Comparison of ENCODE assay signal across 20 cellular contexts in genomic region chr22:26313291-26313690, GRCh38.
DNase-seq lines count a peak whose midpoint lies in the region; ATAC-seq and TF ChIP-seq lines count a peak whose summit lies in the region.
"Had no signal": no experiment of that assay in that cellular context is flagged by ENCODE, and none has a peak within 500 bp of the region (broad histone marks: within the 10 kb centered on the region; RNA-seq: fewer than 3 reads in every experiment).

No MANE protein-coding gene starts in this region.

- POLR2A ChIA-PET in HEK293 (lab: Yijun Ruan, JAX), result no interaction called here

- WGBS in endodermal cell (ENCODE audit: insufficient coverage in 1 of 2, insufficient read length in 1 of 2), 2 experiments, result 75 to 96% methylated on average over 4 to 7 of the region's 7 CpGs
- WGBS in stomach, 5 donors, result 46 to 61% (median 58%) methylated on average over 6 to 7 of the region's 7 CpGs

- H3K79me2 ChIP-seq in GM23338 (replicated peaks; ENCODE audit: insufficient read depth), result no peaks in the 10 kb centered on the region

- H2AFZ ChIP-seq in GM23338, result no peak overlapping the region

- H3K4me2 ChIP-seq in GM23338, result no peak overlapping the region
- H3K4me2 ChIP-seq: A549; BLaER1 treated with 17β-estradiol and CSF1 and Interleukin-3, amounts not matched to agents 10 nM and 100 nM had no signal

- intact Hi-C loops in stomach (cut with DNase I; ENCODE audit: low total_unique reads), result no loop called here

- H3K9me3 ChIP-seq in HEK293 (ENCODE audit: control insufficient read depth, insufficient read depth, low read depth, low read length) (no peaks in the 10 kb centered on the region), endodermal cell (ENCODE audit: control insufficient read depth, low read length) (no peaks in the 10 kb centered on the region), stomach (no peaks in the 10 kb centered on the region)
- H3K9me3 ChIP-seq: A549; BLaER1 treated with 17β-estradiol and CSF1 and Interleukin-3, amounts not matched to agents 10 nM and 100 nM; Caco-2 had no signal

- ATAC-seq in GM23338 (no peak), HG03045 (IDR thresholded peaks at IDR 0.05; ENCODE audit: unreplicated experiment) (no peak)
- ATAC-seq: A549; CD8-positive, alpha-beta T cell had no signal

- DNase-seq in GM23338 (ENCODE audit: low spot score), result no peak
- peak; percentile 5 for DNase-seq in NCI-H69 (lab: John Stamatoyannopoulos, UW)
- DNase-seq in endodermal cell, result peak; percentile 46
- no peak for DNase-seq in substantia nigra (lab: John Stamatoyannopoulos, UW)
- no peak for DNase-seq in stomach
- no peak for DNase-seq in NCI-H2081 treated with DMSO at 0.1 percent for 48 hours (lab: John Stamatoyannopoulos, UW)
- DNase-seq: AML-193; Caco-2; Calu3; CD4-positive, alpha-beta T cell; CD8-positive, alpha-beta T cell; DMS79 treated with DMSO at 0.1 percent for 48 hours; GF-D8 had no signal

- no peaks in the 10 kb centered on the region for H3K9me2 ChIP-seq in GM23338 (ENCODE audit: insufficient read depth)

- no peak for TF ChIP-seq CTCF in GM23338 (conservative IDR thresholded peaks at IDR 0.05; ENCODE audit: low read depth in 2 of 2)
- no peak for TF ChIP-seq CTCF in HEK293 (tag by site-specific recombination; IDR thresholded peaks at IDR 0.05)
- no peak for TF ChIP-seq CTCF in endodermal cell (conservative IDR thresholded peaks at IDR 0.05)
- TF ChIP-seq CTCF in stomach (IDR thresholded peaks at IDR 0.05), result no peak

- no peaks in the 10 kb centered on the region for H3K36me3 Mint-ChIP-seq in GM23338 (ENCODE audit: low read depth)
- H3K36me3 Mint-ChIP-seq in endodermal cell (ENCODE audit: low read depth), result peaks cover 12% of the 10 kb centered on the region
- H3K36me3 Mint-ChIP-seq: CD8-positive, alpha-beta T cell had no signal

- H3K4me3 Mint-ChIP-seq in GM23338 (no peak overlapping the region), endodermal cell (no peak overlapping the region)
- H3K4me3 Mint-ChIP-seq: B cell; CD4-positive, alpha-beta T cell; CD8-positive, alpha-beta T cell had no signal

- peaks cover 2% of the 10 kb centered on the region; the same call in 1 of the 3 replicates for H3K4me1 Mint-ChIP-seq in GM23338
- no peaks in the 10 kb centered on the region for H3K4me1 Mint-ChIP-seq in endodermal cell
- H3K4me1 Mint-ChIP-seq: B cell had no signal

- H3K27ac Mint-ChIP-seq in GM23338, result no peak overlapping the region
- H3K27ac Mint-ChIP-seq in endodermal cell, result no peak overlapping the region
- H3K27ac Mint-ChIP-seq: B cell; CD4-positive, alpha-beta T cell; CD8-positive, alpha-beta T cell had no signal

- H4K20me1 ChIP-seq in GM23338 (replicated peaks; ENCODE audit: insufficient read depth), result no peaks in the 10 kb centered on the region
- H4K20me1 ChIP-seq: BLaER1 treated with 17β-estradiol and CSF1 and Interleukin-3, amounts not matched to agents 10 nM and 100 nM had no signal

- H3F3A ChIP-seq in GM23338 (replicated peaks; ENCODE audit: low read depth), result no peaks in the 10 kb centered on the region

- no peak overlapping the region for H3K9ac ChIP-seq in endodermal cell (ENCODE audit: extremely low read depth, low read length, poor library complexity, severe bottlenecking)
- H3K9ac ChIP-seq: BLaER1 treated with 17β-estradiol and CSF1 and Interleukin-3, amounts not matched to agents 10 nM and 100 nM had no signal

- TF ChIP-seq POLR2A in stomach (IDR thresholded peaks at IDR 0.05), result no peak

- H3K4me3 ChIP-seq in GM23338, result no peak overlapping the region
- H3K4me3 ChIP-seq in HEK293 (ENCODE audit: low read depth, low read length), result no peak overlapping the region
- no peak overlapping the region for H3K4me3 ChIP-seq in endodermal cell (ENCODE audit: low read length)
- no peak overlapping the region for H3K4me3 ChIP-seq in stomach
- H3K4me3 ChIP-seq: A549; BLaER1 treated with 17β-estradiol and CSF1 and Interleukin-3, amounts not matched to agents 10 nM and 100 nM had no signal

- H3K36me3 ChIP-seq in GM23338 (ENCODE audit: insufficient read depth) (no peaks in the 10 kb centered on the region), HEK293 (ENCODE audit: control insufficient read depth in 2 of 2, insufficient read depth in 1 of 2, low read length in 2 of 2) (no peaks in the 10 kb centered on the region), endodermal cell (ENCODE audit: control insufficient read depth, insufficient read depth, low read length) (no peaks in the 10 kb centered on the region), stomach (no peaks in the 10 kb centered on the region)
- H3K36me3 ChIP-seq: BLaER1 treated with 17β-estradiol and CSF1 and Interleukin-3, amounts not matched to agents 10 nM and 100 nM had no signal

- CTCF ChIA-PET in HEK293 (lab: Yijun Ruan, JAX), result interaction anchor here (0.6 to 1.2 kb wide), 5 partner anchors 16 to 980 kb away, joined by 3 to 4 read pairs (median 3); no protein-coding TSS in a partner anchor

- H3K9me3 Mint-ChIP-seq in GM23338 (no peaks in the 10 kb centered on the region; the same call in 2 of the 3 replicates), endodermal cell (no peaks in the 10 kb centered on the region)
- H3K9me3 Mint-ChIP-seq: CD4-positive, alpha-beta T cell; CD8-positive, alpha-beta T cell had no signal

- H3K27me3 ChIP-seq in GM23338 (ENCODE audit: insufficient read depth), result no peaks in the 10 kb centered on the region
- H3K27me3 ChIP-seq in endodermal cell (ENCODE audit: control insufficient read depth, insufficient read depth, low read length, poor library complexity, severe bottlenecking), result no peaks in the 10 kb centered on the region
- H3K27me3 ChIP-seq in stomach, result peaks cover 0 to 64% (median 8%) of the 10 kb centered on the region in 3 donors
- H3K27me3 ChIP-seq: BLaER1 treated with 17β-estradiol and CSF1 and Interleukin-3, amounts not matched to agents 10 nM and 100 nM had no signal

- H3K27me3 Mint-ChIP-seq in GM23338 (ENCODE audit: insufficient read depth, low read depth, poor library complexity) (peaks cover 2% of the 10 kb centered on the region), endodermal cell (ENCODE audit: insufficient read depth) (no peaks in the 10 kb centered on the region)

- H3K4me1 ChIP-seq in GM23338 (ENCODE audit: insufficient read depth) (no peaks in the 10 kb centered on the region), HEK293 (ENCODE audit: control insufficient read depth, insufficient read depth, low read length) (no peaks in the 10 kb centered on the region), endodermal cell (ENCODE audit: control insufficient read depth, insufficient read depth, low read length) (no peaks in the 10 kb centered on the region), stomach (no peaks in the 10 kb centered on the region)
- H3K4me1 ChIP-seq: A549, Caco-2 had no signal

- no peak overlapping the region for H3K27ac ChIP-seq in GM23338 (ENCODE audit: low read depth)
- H3K27ac ChIP-seq in HEK293 (ENCODE audit: extremely low read depth, low read depth, low read length), result no peak overlapping the region
- no peak overlapping the region for H3K27ac ChIP-seq in endodermal cell (ENCODE audit: low read depth, low read length)
- no peak overlapping the region for H3K27ac ChIP-seq in substantia nigra (ENCODE audit: low read depth, low read length, poor library complexity, severe bottlenecking)
- H3K27ac ChIP-seq in stomach, result no peak overlapping the region
- H3K27ac ChIP-seq: 22Rv1; A549; BLaER1 treated with 17β-estradiol and CSF1 and Interleukin-3, amounts not matched to agents 10 nM and 100 nM; C4-2B had no signal

- TF ChIP-seq EP300 in stomach (IDR thresholded peaks at IDR 0.05), result no peak

TF ChIP-seq in GM23338, 12 proteins besides CTCF, POLR2A, EP300 and RAD21 (continues in another document):
- TF ChIP-seq POLR2AphosphoS5 (IDR thresholded peaks at IDR 0.05; ENCODE audit: low read depth) (no peak), ZNF114 (CRISPR knock-in tag; IDR thresholded peaks at IDR 0.05) (no peak)

TF ChIP-seq in HEK293, 187 proteins besides CTCF, POLR2A, EP300 and RAD21:
- TF ChIP-seq ZNF48 (tag by site-specific recombination; IDR thresholded peaks at IDR 0.05) (no peak), ZNF292 (tag by site-specific recombination; IDR thresholded peaks at IDR 0.05; ENCODE audit: borderline replicate concordance, low read depth) (no peak)
- TF ChIP-seq, protein P1, sequence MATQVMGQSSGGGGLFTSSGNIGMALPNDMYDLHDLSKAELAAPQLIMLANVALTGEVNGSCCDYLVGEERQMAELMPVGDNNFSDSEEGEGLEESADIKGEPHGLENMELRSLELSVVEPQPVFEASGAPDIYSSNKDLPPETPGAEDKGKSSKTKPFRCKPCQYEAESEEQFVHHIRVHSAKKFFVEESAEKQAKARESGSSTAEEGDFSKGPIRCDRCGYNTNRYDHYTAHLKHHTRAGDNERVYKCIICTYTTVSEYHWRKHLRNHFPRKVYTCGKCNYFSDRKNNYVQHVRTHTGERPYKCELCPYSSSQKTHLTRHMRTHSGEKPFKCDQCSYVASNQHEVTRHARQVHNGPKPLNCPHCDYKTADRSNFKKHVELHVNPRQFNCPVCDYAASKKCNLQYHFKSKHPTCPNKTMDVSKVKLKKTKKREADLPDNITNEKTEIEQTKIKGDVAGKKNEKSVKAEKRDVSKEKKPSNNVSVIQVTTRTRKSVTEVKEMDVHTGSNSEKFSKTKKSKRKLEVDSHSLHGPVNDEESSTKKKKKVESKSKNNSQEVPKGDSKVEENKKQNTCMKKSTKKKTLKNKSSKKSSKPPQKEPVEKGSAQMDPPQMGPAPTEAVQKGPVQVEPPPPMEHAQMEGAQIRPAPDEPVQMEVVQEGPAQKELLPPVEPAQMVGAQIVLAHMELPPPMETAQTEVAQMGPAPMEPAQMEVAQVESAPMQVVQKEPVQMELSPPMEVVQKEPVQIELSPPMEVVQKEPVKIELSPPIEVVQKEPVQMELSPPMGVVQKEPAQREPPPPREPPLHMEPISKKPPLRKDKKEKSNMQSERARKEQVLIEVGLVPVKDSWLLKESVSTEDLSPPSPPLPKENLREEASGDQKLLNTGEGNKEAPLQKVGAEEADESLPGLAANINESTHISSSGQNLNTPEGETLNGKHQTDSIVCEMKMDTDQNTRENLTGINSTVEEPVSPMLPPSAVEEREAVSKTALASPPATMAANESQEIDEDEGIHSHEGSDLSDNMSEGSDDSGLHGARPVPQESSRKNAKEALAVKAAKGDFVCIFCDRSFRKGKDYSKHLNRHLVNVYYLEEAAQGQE (tag by site-specific recombination; IDR thresholded peaks at IDR 0.05), result peak; percentile 76
TF ChIP-seq in HEK293: peak in this region for 1.

Comparison
In these comparisons a context has a peak if more than half of its experiments do, and no peak if none do; other contexts are left out.
1. DNase-seq: peak in NCI-H69 (single experiment) and endodermal cell (single experiment); none in GM23338 (single experiment), substantia nigra (0 of 49), stomach (single experiment) and NCI-H2081 treated with DMSO at 0.1 percent for 48 hours (single experiment).